19 cellular contexts compared by ENCODE assay signal in the genomic region with DNA sequence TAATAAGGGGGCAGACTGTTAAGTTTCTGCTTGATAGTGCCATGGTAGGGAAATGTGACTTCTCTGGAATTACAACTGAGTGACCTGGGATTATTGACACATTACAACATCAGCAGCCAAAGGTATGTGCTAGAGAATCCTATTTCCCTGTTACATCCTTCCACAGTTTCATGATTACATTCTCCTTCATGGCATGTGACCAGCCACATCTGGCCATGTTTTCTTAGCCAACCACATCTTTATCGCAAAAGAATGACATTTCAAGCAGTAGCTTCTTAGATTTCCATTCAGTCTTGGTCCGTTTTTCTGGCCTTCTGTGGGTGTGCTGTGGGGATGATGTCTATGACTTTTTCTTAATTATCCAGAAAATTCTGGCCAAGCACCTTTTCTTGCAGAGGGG.
"Had no signal": no experiment of that assay in that cellular context is flagged by ENCODE, and none has a peak within 500 bp of the region (broad histone marks: within the 10 kb centered on the region; RNA-seq: fewer than 3 reads in every experiment).

No MANE protein-coding gene starts in this region.

- ATAC-seq: activated T-cell treated with anti-CD3 and anti-CD28 coated beads, Interleukin-2, amount 50 U/mL, for 4 hours; foreskin keratinocyte; left lobe of liver; stimulated activated naive B cell treated with anti-CD40 and anti-IgM and Interleukin-4, amounts not matched to agents 10 μg/mL and 1 μg/mL and 100 μg/mL, for 72 hours had no signal

- H3K9me3 ChIP-seq: testis, uterus had no signal

- H3K4me1 ChIP-seq: foreskin keratinocyte, uterus had no signal

- H3K36me3 ChIP-seq: cardiac muscle cell, uterus had no signal

- H3K27me3 ChIP-seq: cardiac muscle cell, foreskin keratinocyte, testis, uterus had no signal

- H3K27ac ChIP-seq: cardiac muscle cell, foreskin keratinocyte, uterus had no signal

- H3K4me3 ChIP-seq: cardiac muscle cell, lung, testis, uterus had no signal

- DNase-seq: activated CD4-positive, alpha-beta T cell treated with anti-CD3 and anti-CD28 coated beads, Interleukin-2, amount 50 U/mL, for 4 hours; activated CD8-positive, alpha-beta memory T cell treated with anti-CD3 and anti-CD28 coated beads, Interleukin-2, amount 50 U/mL, for 48 hours; activated naive CD4-positive, alpha-beta T cell treated with Interleukin-2 at 50 U/mL for 16 hours; activated naive CD8-positive, alpha-beta T cell treated with anti-CD3 and anti-CD28 coated beads for 36 hours; activated T-cell treated with anti-CD3 and anti-CD28 coated beads, Interleukin-2, amount 50 U/mL, for 4 hours; amygdala; erythroblast; foreskin keratinocyte; naive B cell; stimulated activated CD4-positive, alpha-beta T cell treated with anti-CD3 and anti-CD28 coated beads, Interleukin-2, amount 100 ng/mL, for 48 hours; stimulated activated CD8-positive, alpha-beta memory T cell treated with anti-CD3 and anti-CD28 coated beads, Interleukin-4, amount 100 ng/mL, for 48 hours; stimulated activated naive B cell treated with anti-CD40 and anti-IgM and Interleukin-4, amounts not matched to agents 10 μg/mL and 1 μg/mL and 100 μg/mL, for 72 hours; T-helper 9 cell; testis; trophoblast cell; uterus had no signal
